8 cellular contexts compared by ENCODE assay signal in the genomic region with DNA sequence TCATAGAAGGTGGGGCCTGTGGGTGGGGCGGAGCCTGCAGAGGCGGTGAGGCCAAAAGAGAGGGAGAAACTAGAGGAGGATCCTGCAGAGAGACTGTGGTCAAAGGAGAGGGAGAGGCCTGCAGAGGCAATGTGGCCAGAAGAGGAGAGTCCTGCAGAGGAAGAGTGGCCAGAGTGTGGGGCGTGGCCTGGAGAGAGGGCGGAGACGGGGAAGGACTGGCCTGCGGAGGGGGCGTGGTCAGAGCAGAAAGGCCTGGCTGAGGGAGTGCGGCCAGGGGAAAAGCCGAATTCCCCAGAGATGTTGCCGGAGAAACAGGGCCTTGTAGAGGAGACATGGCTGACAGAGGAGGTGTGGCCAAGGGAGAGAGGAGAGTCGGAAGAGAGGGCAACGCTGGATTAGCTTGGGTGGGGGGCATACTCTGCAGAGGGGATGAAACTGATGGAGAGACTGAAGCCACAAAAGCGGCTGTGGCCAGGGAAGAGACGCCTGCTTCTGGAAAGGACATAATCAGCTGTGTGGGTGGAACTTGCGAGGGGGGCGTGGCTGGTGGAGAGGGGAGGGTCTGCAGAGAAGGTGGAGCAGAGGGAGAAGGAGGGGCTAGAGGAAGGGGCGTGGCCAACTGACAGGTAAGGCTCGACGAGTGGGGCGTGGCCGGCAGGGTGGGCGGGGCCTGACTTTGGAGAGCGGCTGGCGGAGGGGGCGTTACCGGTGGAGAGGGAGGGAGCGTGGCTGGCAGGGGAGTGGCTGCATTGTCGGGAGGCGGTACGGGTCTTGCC. TPM values are rescaled to one million over a fixed set of nuclear protein-coding genes. Genes with fewer than 3 reads are reported as not detected.
A peak's percentile ranks its signal among the peaks of the same experiment; 100 is the strongest.
DNase-seq lines count a peak whose midpoint lies in the region; ATAC-seq and TF ChIP-seq lines count a peak whose summit lies in the region.

No MANE protein-coding gene starts in this region.

- H3K36me3 Mint-ChIP-seq in CD4-positive, CD25-positive, alpha-beta regulatory T cell: no peaks in the 10 kb centered on the region
- H3K36me3 Mint-ChIP-seq in neural crest cell (ENCODE audit: low read depth): no peaks in the 10 kb centered on the region
- no peaks in the 10 kb centered on the region for H3K36me3 Mint-ChIP-seq in stimulated activated naive CD8-positive, alpha-beta T cell treated with anti-CD3 and anti-CD28 coated beads, Interleukin-15, Interleukin-2, amounts not matched to agents 100 ng/mL and 50 ng/mL, for 24 hours (ENCODE audit: low read depth)

- H3K4me3 ChIP-seq in CD4-positive, CD25-positive, alpha-beta regulatory T cell (ENCODE audit: low read depth, low read length): no peak overlapping the region
- H3K4me3 ChIP-seq in HUES6 (ENCODE audit: low read depth, low read length): peak overlapping the region; percentile 57
- H3K4me3 ChIP-seq in fibroblast of pulmonary artery (replicated peaks; ENCODE audit: low read depth, low read length): peak overlapping the region; percentile 51

- no peaks in the 10 kb centered on the region for H3K36me3 ChIP-seq in CD4-positive, CD25-positive, alpha-beta regulatory T cell (ENCODE audit: control insufficient read depth, insufficient read depth, low read length)
- H3K36me3 ChIP-seq in HUES6 (ENCODE audit: control insufficient read depth, insufficient read depth, low read length): no peaks in the 10 kb centered on the region

- no peak overlapping the region for H3K27ac ChIP-seq in CD4-positive, CD25-positive, alpha-beta regulatory T cell (ENCODE audit: insufficient read depth, low read length, poor library complexity, severe bottlenecking)
- no peak overlapping the region for H3K27ac ChIP-seq in HUES6 (ENCODE audit: low read depth, low read length)

- H3K9me3 ChIP-seq in CD4-positive, CD25-positive, alpha-beta regulatory T cell (ENCODE audit: control insufficient read depth in 2 of 2, low read length in 2 of 2): no peaks in the 10 kb centered on the region
- no peaks in the 10 kb centered on the region for H3K9me3 ChIP-seq in HUES6 (ENCODE audit: control insufficient read depth, insufficient read depth, low read depth, low read length)

- H3K27me3 Mint-ChIP-seq in CD4-positive, CD25-positive, alpha-beta regulatory T cell: peaks cover 46% of the 10 kb centered on the region
- peaks cover 21% of the 10 kb centered on the region for H3K27me3 Mint-ChIP-seq in neural crest cell (ENCODE audit: low read depth)
- peaks cover 27% of the 10 kb centered on the region for H3K27me3 Mint-ChIP-seq in stimulated activated naive CD8-positive, alpha-beta T cell treated with anti-CD3 and anti-CD28 coated beads, Interleukin-15, Interleukin-2, amounts not matched to agents 100 ng/mL and 50 ng/mL, for 24 hours

- H3K4me3 Mint-ChIP-seq in CD4-positive, CD25-positive, alpha-beta regulatory T cell: peak overlapping the region; percentile 54 to 85 (median 74)
- peak overlapping the region; percentile 84 for H3K4me3 Mint-ChIP-seq in neural crest cell
- peak overlapping the region; percentile 10 for H3K4me3 Mint-ChIP-seq in stimulated activated naive CD8-positive, alpha-beta T cell treated with anti-CD3 and anti-CD28 coated beads, Interleukin-15, Interleukin-2, amounts not matched to agents 100 ng/mL and 50 ng/mL, for 24 hours

- DNase-seq in CD4-positive, CD25-positive, alpha-beta regulatory T cell: peak; percentile 68 to 80 (median 79)
- DNase-seq in SHP77 treated with DMSO at 0.1 percent for 48 hours (lab: John Stamatoyannopoulos, UW) (peak; percentile 52), fibroblast of pulmonary artery (ENCODE audit: low read depth) (peak; percentile 95), neural crest cell (ENCODE audit: low read depth, low spot score) (peak; percentile 93)
- peak; percentile 65 for DNase-seq in activated T-helper 9 cell treated with anti-CD3 and anti-CD28 coated beads, Interleukin-2, amount 50 U/mL, for 16 hours (ENCODE audit: low read depth)

- ATAC-seq in CD4-positive, CD25-positive, alpha-beta regulatory T cell (ENCODE audit: low read depth in 2 of 2): no peak
- no peak for ATAC-seq in HG02970 (IDR thresholded peaks at IDR 0.05; ENCODE audit: low FRiP score, unreplicated experiment)

- H3K9ac ChIP-seq in HUES6 (ENCODE audit: low read length): no peak overlapping the region

- H3K27ac Mint-ChIP-seq in CD4-positive, CD25-positive, alpha-beta regulatory T cell: peak overlapping the region in 1 of 3 donors; percentile 56
- peak overlapping the region; percentile 98 for H3K27ac Mint-ChIP-seq in neural crest cell (ENCODE audit: unreplicated experiment)
- H3K27ac Mint-ChIP-seq in stimulated activated naive CD8-positive, alpha-beta T cell treated with anti-CD3 and anti-CD28 coated beads, Interleukin-15, Interleukin-2, amounts not matched to agents 100 ng/mL and 50 ng/mL, for 24 hours: peak overlapping the region; percentile 34

- peaks cover 4% of the 10 kb centered on the region for H3K27me3 ChIP-seq in CD4-positive, CD25-positive, alpha-beta regulatory T cell (ENCODE audit: control insufficient read depth, insufficient read depth, low read length)
- peaks cover 47% of the 10 kb centered on the region for H3K27me3 ChIP-seq in HUES6 (ENCODE audit: control insufficient read depth, insufficient read depth, low read length)

- H3K9me3 Mint-ChIP-seq in CD4-positive, CD25-positive, alpha-beta regulatory T cell: peaks cover 0 to 3% (median 0%) of the 10 kb centered on the region in 7 donors
- peaks cover 3% of the 10 kb centered on the region for H3K9me3 Mint-ChIP-seq in neural crest cell
- no peaks in the 10 kb centered on the region for H3K9me3 Mint-ChIP-seq in stimulated activated naive CD8-positive, alpha-beta T cell treated with anti-CD3 and anti-CD28 coated beads, Interleukin-15, Interleukin-2, amounts not matched to agents 100 ng/mL and 50 ng/mL, for 24 hours

- TF ChIP-seq CTCF in fibroblast of pulmonary artery (IDR thresholded peaks at IDR 0.05; ENCODE audit: low read length, missing control alignments) (no peak), neural crest cell (conservative IDR thresholded peaks at IDR 0.05) (no peak)

- peaks cover 57% of the 10 kb centered on the region for H3K4me1 ChIP-seq in CD4-positive, CD25-positive, alpha-beta regulatory T cell (ENCODE audit: control insufficient read depth, insufficient read depth, low read length, poor library complexity, severe bottlenecking)
- peaks cover 10% of the 10 kb centered on the region for H3K4me1 ChIP-seq in HUES6 (ENCODE audit: control insufficient read depth, insufficient read depth, low read length)

- H3K4me1 Mint-ChIP-seq in CD4-positive, CD25-positive, alpha-beta regulatory T cell: peaks cover 0 to 48% (median 9%) of the 10 kb centered on the region in 4 donors
- peaks cover 19% of the 10 kb centered on the region for H3K4me1 Mint-ChIP-seq in neural crest cell
- H3K4me1 Mint-ChIP-seq in stimulated activated naive CD8-positive, alpha-beta T cell treated with anti-CD3 and anti-CD28 coated beads, Interleukin-15, Interleukin-2, amounts not matched to agents 100 ng/mL and 50 ng/mL, for 24 hours (ENCODE audit: low read depth): peaks cover 33% of the 10 kb centered on the region

RNA-seq across cellular contexts. Expression of a gene that starts 2.5 kb away (rescaled TPM):
- 0.12 TPM for total RNA-seq in CD4-positive, CD25-positive, alpha-beta regulatory T cell
- under 1 TPM in 2 of 4 donors, not detected in 2; 0.05 to 0.22 TPM for polyA plus RNA-seq in CD4-positive, CD25-positive, alpha-beta regulatory T cell
- 20.9 and 21.8 TPM in 2 replicates for total RNA-seq in neural crest cell

RNA-seq across cellular contexts. Expression of a gene that starts 16.6 kb away (rescaled TPM):
- total RNA-seq in CD4-positive, CD25-positive, alpha-beta regulatory T cell: not detected
- not detected for polyA plus RNA-seq in CD4-positive, CD25-positive, alpha-beta regulatory T cell
- total RNA-seq in neural crest cell: 0.51 and 1.0 TPM in 2 replicates

RNA-seq across cellular contexts. Expression of a gene that starts 32.0 kb away (rescaled TPM):
- 93.4 TPM for total RNA-seq in CD4-positive, CD25-positive, alpha-beta regulatory T cell
- 1 to 10 TPM; 1.7 to 3.7 (median 2.6) TPM for polyA plus RNA-seq in CD4-positive, CD25-positive, alpha-beta regulatory T cell
- total RNA-seq in neural crest cell: 48.1 and 50.7 TPM in 2 replicates

RNA-seq across cellular contexts. Expression of a gene that starts 41.7 kb away (rescaled TPM):
- total RNA-seq in CD4-positive, CD25-positive, alpha-beta regulatory T cell: 10.2 TPM
- 1 to 10 TPM; 1.9 to 3.0 (median 2.2) TPM for polyA plus RNA-seq in CD4-positive, CD25-positive, alpha-beta regulatory T cell
- total RNA-seq in neural crest cell: 17.8 and 19.5 TPM in 2 replicates

RNA-seq across cellular contexts. Expression of a gene that starts 42.9 kb away (rescaled TPM):
- total RNA-seq in CD4-positive, CD25-positive, alpha-beta regulatory T cell: 1.1 TPM
- not detected for polyA plus RNA-seq in CD4-positive, CD25-positive, alpha-beta regulatory T cell
- 0.32 and 0.44 TPM in 2 replicates for total RNA-seq in neural crest cell

Comparison
In these comparisons a context has a peak if more than half of its experiments do, and no peak if none do; other contexts are left out.
1. H3K4me3 Mint-ChIP-seq: peak in every context shown above with its lines; median percentile 84 in neural crest cell; 74 in CD4-positive, CD25-positive, alpha-beta regulatory T cell; 10 in stimulated activated naive CD8-positive, alpha-beta T cell treated with anti-CD3 and anti-CD28 coated beads, Interleukin-15, Interleukin-2, amounts not matched to agents 100 ng/mL and 50 ng/mL, for 24 hours.
2. RNA of a gene that starts 2.5 kb away (total RNA-seq): 20.9 to 21.8 TPM in neural crest cell; 0.12 TPM in CD4-positive, CD25-positive, alpha-beta regulatory T cell (single experiment); every median in the first group is over 10 times any median in the second.
3. Peak in every context shown above with its lines, with median percentiles within 50 percentile points of each other: DNase-seq.